6 cellular contexts compared by ENCODE assay signal in genomic region chr16:47657032-47657431, GRCh38.
"Had no signal": no experiment of that assay in that cellular context is flagged by ENCODE, and none has a peak within 500 bp of the region (broad histone marks: within the 10 kb centered on the region; RNA-seq: fewer than 3 reads in every experiment).

No MANE protein-coding gene starts in this region.

- H3K27ac Mint-ChIP-seq: GM23338, H9 had no signal

- H3K27ac ChIP-seq: HL-60 had no signal

- DNase-seq: H9, HCEC 1CT, KBM-7 had no signal

- H3K27me3 Mint-ChIP-seq: IgD-negative memory B cell had no signal

- H3K4me1 Mint-ChIP-seq: GM23338, IgD-negative memory B cell had no signal

- H3K4me3 ChIP-seq: GM23338 had no signal

- H3K4me3 Mint-ChIP-seq: GM23338, H9, IgD-negative memory B cell had no signal

- H3K9me3 Mint-ChIP-seq: GM23338, H9 had no signal

- ATAC-seq: GM23338 had no signal
